In the genomic region with DNA sequence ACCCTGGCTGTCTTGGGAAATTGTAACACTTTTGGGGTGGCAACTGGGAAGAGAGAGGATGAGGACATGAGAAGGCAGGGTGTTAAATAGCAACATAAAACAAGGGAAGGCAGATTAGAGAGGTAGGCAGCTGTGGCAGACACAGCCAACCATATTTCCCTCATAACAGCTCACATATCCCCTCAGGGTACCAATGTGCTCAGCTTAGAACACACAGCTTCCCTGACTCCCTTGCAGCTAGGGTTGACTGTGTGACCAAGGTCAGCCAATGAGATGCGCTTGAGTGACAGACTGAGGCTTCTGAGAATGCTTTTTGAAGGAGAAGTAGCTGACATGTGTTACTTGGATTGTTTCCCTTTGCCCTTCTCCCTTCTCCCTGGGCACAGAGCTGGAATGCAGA, we compare ENCODE assay signal across 17 cellular contexts. TPM values are rescaled to one million over a fixed set of nuclear protein-coding genes. Genes with fewer than 3 reads are reported as not detected.
DNase-seq lines count a peak whose midpoint lies in the region; ATAC-seq and TF ChIP-seq lines count a peak whose summit lies in the region.
"Had no signal": no experiment of that assay in that cellular context is flagged by ENCODE, and none has a peak within 500 bp of the region (broad histone marks: within the 10 kb centered on the region; RNA-seq: fewer than 3 reads in every experiment).

No MANE protein-coding gene starts in this region.

- H3K4me1 ChIP-seq in HEK293 (ENCODE audit: control insufficient read depth, insufficient read depth, low read length) (no peaks in the 10 kb centered on the region), esophagus squamous epithelium (no peaks in the 10 kb centered on the region)
- H3K4me1 ChIP-seq: BE2C had no signal

- H3K27me3 ChIP-seq in esophagus squamous epithelium: no peaks in the 10 kb centered on the region

- peak; percentile 16 for DNase-seq in CD1c-positive myeloid dendritic cell (ENCODE audit: extremely low spot score)
- peak; percentile 20 for DNase-seq in MV-4-11 (lab: John Stamatoyannopoulos, UW)
- DNase-seq in fibroblast of mammary gland (ENCODE audit: low read depth): peak; percentile 16
- DNase-seq in Right ventricle myocardium superior: no peak
- no peak for DNase-seq in foreskin fibroblast
- no peak for DNase-seq in esophagus squamous epithelium (lab: John Stamatoyannopoulos, UW)
- DNase-seq: ACHN; BE2C; C1 segment of cervical spinal cord; Caco-2; CD4-positive, alpha-beta T cell; GM23248; HCEC 1CT; HFFc6; KG1 had no signal

- no peaks in the 10 kb centered on the region for H3K36me3 ChIP-seq in HEK293 (ENCODE audit: control insufficient read depth in 2 of 2, insufficient read depth in 1 of 2, low read length in 2 of 2)
- no peaks in the 10 kb centered on the region for H3K36me3 ChIP-seq in esophagus squamous epithelium
- H3K36me3 ChIP-seq: BE2C had no signal

- CTCF ChIA-PET in HEK293 (lab: Yijun Ruan, JAX): interaction anchor here (0.7 kb wide), 1 partner anchor 97 kb away, joined by 3 read pairs; no protein-coding TSS in a partner anchor

- H3K4me3 ChIP-seq in HEK293 (ENCODE audit: low read depth, low read length): no peak overlapping the region
- no peak overlapping the region for H3K4me3 ChIP-seq in fibroblast of mammary gland (ENCODE audit: control insufficient read depth, low read depth, low read length)
- no peak overlapping the region for H3K4me3 ChIP-seq in foreskin fibroblast (ENCODE audit: low read depth in 1 of 2, low read length in 2 of 2)
- H3K4me3 ChIP-seq in esophagus squamous epithelium: no peak overlapping the region
- H3K4me3 ChIP-seq: GM23248 had no signal

- H3K27ac ChIP-seq in HEK293 (ENCODE audit: extremely low read depth, low read depth, low read length): no peak overlapping the region
- no peak overlapping the region for H3K27ac ChIP-seq in esophagus squamous epithelium
- H3K27ac ChIP-seq: GM23248 had no signal

- WGBS in esophagus squamous epithelium, 2 donors: 0 to 38% methylated on average over 1 of the region's 1 CpG

- intact Hi-C loops in Right ventricle myocardium superior (cut with DNase I) (no loop called here), esophagus squamous epithelium (cut with DNase I) (no loop called here)

- TF ChIP-seq CTCF in HEK293 (tag by site-specific recombination; IDR thresholded peaks at IDR 0.05) (no peak), fibroblast of mammary gland (conservative IDR thresholded peaks at IDR 0.05; ENCODE audit: control insufficient read depth, insufficient read depth, low read depth, low read length) (no peak), foreskin fibroblast (IDR thresholded peaks at IDR 0.05; ENCODE audit: low read depth, low read length) (no peak), esophagus squamous epithelium (IDR thresholded peaks at IDR 0.05) (no peak)

- POLR2A ChIA-PET in HEK293 (lab: Yijun Ruan, JAX): no interaction called here

- no peak for TF ChIP-seq POLR2A in esophagus squamous epithelium (IDR thresholded peaks at IDR 0.05)

- H3K9me3 ChIP-seq in HEK293 (ENCODE audit: control insufficient read depth, insufficient read depth, low read depth, low read length) (no peaks in the 10 kb centered on the region), esophagus squamous epithelium (peaks cover 0 to 11% (median 5%) of the 10 kb centered on the region in 3 donors)
- H3K9me3 ChIP-seq: BE2C had no signal

- no peak for ATAC-seq in Right ventricle myocardium superior (ENCODE audit: poor library complexity)
- ATAC-seq: HepG2 had no signal

TF ChIP-seq in HEK293, 187 proteins besides CTCF, POLR2A, EP300 and RAD21:
- TF ChIP-seq ZNF529 (tag by site-specific recombination; IDR thresholded peaks at IDR 0.05; ENCODE audit: insufficient replicate concordance) (no peak), ZNF76 (tag by site-specific recombination; IDR thresholded peaks at IDR 0.05; ENCODE audit: borderline replicate concordance, low read depth) (no peak), SETDB1 (IDR thresholded peaks at IDR 0.05; ENCODE audit: insufficient read length, low read length) (peak; percentile 12), TRIM28 (IDR thresholded peaks at IDR 0.05; ENCODE audit: borderline replicate concordance, low read length) (peak; percentile 91; the same call in 1 of the 2 replicates)

RNA-seq across cellular contexts. Expression of gene SPATA13, which starts 28.8 kb away (rescaled TPM):
- total RNA-seq in Right ventricle myocardium superior (8.3 TPM), esophagus squamous epithelium (10 to 100 TPM in 2 of 4 donors, 1 to 10 TPM in 2; 5.0 to 16.6 (median 9.7) TPM)

Comparison
In these comparisons a context has a peak if more than half of its experiments do, and no peak if none do; other contexts are left out.
1. DNase-seq: peak in CD1c-positive myeloid dendritic cell (single experiment), MV-4-11 (single experiment) and fibroblast of mammary gland (single experiment); none in Right ventricle myocardium superior (single experiment), foreskin fibroblast (0 of 2) and esophagus squamous epithelium (single experiment).